3 cellular contexts compared by ENCODE assay signal in genomic region chr7:2010551-2011265, GRCh38.
TF ChIP-seq lines count a peak whose summit lies in the region.

No MANE protein-coding gene starts in this region.

TF ChIP-seq in SK-N-SH, 30 proteins besides CTCF, POLR2A, EP300 and RAD21:
- TF ChIP-seq, protein P1, sequence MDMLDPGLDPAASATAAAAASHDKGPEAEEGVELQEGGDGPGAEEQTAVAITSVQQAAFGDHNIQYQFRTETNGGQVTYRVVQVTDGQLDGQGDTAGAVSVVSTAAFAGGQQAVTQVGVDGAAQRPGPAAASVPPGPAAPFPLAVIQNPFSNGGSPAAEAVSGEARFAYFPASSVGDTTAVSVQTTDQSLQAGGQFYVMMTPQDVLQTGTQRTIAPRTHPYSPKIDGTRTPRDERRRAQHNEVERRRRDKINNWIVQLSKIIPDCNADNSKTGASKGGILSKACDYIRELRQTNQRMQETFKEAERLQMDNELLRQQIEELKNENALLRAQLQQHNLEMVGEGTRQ (IDR thresholded peaks at IDR 0.05; ENCODE audit: borderline replicate concordance, low read depth, low read length), result no peak
- TF ChIP-seq, protein P2, sequence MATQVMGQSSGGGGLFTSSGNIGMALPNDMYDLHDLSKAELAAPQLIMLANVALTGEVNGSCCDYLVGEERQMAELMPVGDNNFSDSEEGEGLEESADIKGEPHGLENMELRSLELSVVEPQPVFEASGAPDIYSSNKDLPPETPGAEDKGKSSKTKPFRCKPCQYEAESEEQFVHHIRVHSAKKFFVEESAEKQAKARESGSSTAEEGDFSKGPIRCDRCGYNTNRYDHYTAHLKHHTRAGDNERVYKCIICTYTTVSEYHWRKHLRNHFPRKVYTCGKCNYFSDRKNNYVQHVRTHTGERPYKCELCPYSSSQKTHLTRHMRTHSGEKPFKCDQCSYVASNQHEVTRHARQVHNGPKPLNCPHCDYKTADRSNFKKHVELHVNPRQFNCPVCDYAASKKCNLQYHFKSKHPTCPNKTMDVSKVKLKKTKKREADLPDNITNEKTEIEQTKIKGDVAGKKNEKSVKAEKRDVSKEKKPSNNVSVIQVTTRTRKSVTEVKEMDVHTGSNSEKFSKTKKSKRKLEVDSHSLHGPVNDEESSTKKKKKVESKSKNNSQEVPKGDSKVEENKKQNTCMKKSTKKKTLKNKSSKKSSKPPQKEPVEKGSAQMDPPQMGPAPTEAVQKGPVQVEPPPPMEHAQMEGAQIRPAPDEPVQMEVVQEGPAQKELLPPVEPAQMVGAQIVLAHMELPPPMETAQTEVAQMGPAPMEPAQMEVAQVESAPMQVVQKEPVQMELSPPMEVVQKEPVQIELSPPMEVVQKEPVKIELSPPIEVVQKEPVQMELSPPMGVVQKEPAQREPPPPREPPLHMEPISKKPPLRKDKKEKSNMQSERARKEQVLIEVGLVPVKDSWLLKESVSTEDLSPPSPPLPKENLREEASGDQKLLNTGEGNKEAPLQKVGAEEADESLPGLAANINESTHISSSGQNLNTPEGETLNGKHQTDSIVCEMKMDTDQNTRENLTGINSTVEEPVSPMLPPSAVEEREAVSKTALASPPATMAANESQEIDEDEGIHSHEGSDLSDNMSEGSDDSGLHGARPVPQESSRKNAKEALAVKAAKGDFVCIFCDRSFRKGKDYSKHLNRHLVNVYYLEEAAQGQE (IDR thresholded peaks at IDR 0.05; ENCODE audit: low read depth, low read length), result no peak
- TF ChIP-seq RCOR1 (IDR thresholded peaks at IDR 0.05; ENCODE audit: low read length), result no peak
- no peak for TF ChIP-seq SIN3A (IDR thresholded peaks at IDR 0.05; ENCODE audit: borderline replicate concordance, low read depth, low read length)
- no peak for TF ChIP-seq USF1 (IDR thresholded peaks at IDR 0.05; ENCODE audit: borderline replicate concordance, low read depth)
- TF ChIP-seq, protein P3, sequence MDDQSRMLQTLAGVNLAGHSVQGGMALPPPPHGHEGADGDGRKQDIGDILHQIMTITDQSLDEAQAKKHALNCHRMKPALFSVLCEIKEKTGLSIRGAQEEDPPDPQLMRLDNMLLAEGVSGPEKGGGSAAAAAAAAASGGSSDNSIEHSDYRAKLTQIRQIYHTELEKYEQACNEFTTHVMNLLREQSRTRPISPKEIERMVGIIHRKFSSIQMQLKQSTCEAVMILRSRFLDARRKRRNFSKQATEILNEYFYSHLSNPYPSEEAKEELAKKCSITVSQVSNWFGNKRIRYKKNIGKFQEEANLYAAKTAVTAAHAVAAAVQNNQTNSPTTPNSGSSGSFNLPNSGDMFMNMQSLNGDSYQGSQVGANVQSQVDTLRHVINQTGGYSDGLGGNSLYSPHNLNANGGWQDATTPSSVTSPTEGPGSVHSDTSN (IDR thresholded peaks at IDR 0.05), result no peak
- no peak for TF ChIP-seq TCF12 (IDR thresholded peaks at IDR 0.05)
- TF ChIP-seq GATA2 (CRISPR knock-in tag; IDR thresholded peaks at IDR 0.05), result no peak

TF ChIP-seq in SK-N-SH treated with all-trans-retinoic acid at 6 μM for 48 hours, 23 proteins besides CTCF, POLR2A, EP300 and RAD21:
- TF ChIP-seq TSHZ2 (CRISPR knock-in tag; IDR thresholded peaks at IDR 0.05), result no peak
- no peak for TF ChIP-seq ZFP3 (CRISPR knock-in tag; IDR thresholded peaks at IDR 0.05)
- TF ChIP-seq CREB5 (CRISPR knock-in tag; IDR thresholded peaks at IDR 0.05; ENCODE audit: low read depth), result no peak
- no peak for TF ChIP-seq OSR1 (CRISPR knock-in tag; IDR thresholded peaks at IDR 0.05)
- TF ChIP-seq ARNTL (CRISPR knock-in tag; IDR thresholded peaks at IDR 0.05; ENCODE audit: borderline replicate concordance, low read depth), result no peak
- TF ChIP-seq ZFP30 (CRISPR knock-in tag; IDR thresholded peaks at IDR 0.05), result no peak
- no peak for TF ChIP-seq ZNF565 (CRISPR knock-in tag; conservative IDR thresholded peaks at IDR 0.05; ENCODE audit: low read depth)
- no peak for TF ChIP-seq BACH2 (CRISPR knock-in tag; IDR thresholded peaks at IDR 0.05; ENCODE audit: borderline replicate concordance)
- TF ChIP-seq, protein P4, sequence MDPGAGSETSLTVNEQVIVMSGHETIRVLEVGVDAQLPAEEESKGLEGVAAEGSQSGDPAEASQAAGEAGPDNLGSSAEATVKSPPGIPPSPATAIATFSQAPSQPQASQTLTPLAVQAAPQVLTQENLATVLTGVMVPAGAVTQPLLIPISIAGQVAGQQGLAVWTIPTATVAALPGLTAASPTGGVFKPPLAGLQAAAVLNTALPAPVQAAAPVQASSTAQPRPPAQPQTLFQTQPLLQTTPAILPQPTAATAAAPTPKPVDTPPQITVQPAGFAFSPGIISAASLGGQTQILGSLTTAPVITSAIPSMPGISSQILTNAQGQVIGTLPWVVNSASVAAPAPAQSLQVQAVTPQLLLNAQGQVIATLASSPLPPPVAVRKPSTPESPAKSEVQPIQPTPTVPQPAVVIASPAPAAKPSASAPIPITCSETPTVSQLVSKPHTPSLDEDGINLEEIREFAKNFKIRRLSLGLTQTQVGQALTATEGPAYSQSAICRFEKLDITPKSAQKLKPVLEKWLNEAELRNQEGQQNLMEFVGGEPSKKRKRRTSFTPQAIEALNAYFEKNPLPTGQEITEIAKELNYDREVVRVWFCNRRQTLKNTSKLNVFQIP (CRISPR knock-in tag; IDR thresholded peaks at IDR 0.05; ENCODE audit: borderline replicate concordance, low read depth), result no peak
- TF ChIP-seq, protein P5, sequence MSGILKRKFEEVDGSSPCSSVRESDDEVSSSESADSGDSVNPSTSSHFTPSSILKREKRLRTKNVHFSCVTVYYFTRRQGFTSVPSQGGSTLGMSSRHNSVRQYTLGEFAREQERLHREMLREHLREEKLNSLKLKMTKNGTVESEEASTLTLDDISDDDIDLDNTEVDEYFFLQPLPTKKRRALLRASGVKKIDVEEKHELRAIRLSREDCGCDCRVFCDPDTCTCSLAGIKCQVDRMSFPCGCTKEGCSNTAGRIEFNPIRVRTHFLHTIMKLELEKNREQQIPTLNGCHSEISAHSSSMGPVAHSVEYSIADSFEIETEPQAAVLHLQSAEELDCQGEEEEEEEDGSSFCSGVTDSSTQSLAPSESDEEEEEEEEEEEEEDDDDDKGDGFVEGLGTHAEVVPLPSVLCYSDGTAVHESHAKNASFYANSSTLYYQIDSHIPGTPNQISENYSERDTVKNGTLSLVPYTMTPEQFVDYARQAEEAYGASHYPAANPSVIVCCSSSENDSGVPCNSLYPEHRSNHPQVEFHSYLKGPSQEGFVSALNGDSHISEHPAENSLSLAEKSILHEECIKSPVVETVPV (CRISPR knock-in tag; IDR thresholded peaks at IDR 0.05), result no peak
- no peak for TF ChIP-seq ISL1 (CRISPR knock-in tag; IDR thresholded peaks at IDR 0.05)
- TF ChIP-seq TOX (CRISPR knock-in tag; IDR thresholded peaks at IDR 0.05; ENCODE audit: borderline replicate concordance), result no peak
TF ChIP-seq in SK-N-SH treated with all-trans-retinoic acid at 6 μM for 48 hours: peak in this region for 0.

TF ChIP-seq in IMR-90, 13 proteins besides CTCF, POLR2A, EP300 and RAD21 (continued from another document):
- TF ChIP-seq, protein P1 (IDR thresholded peaks at IDR 0.05; ENCODE audit: low read depth, low read length), result no peak
